22 cellular contexts compared by ENCODE assay signal in genomic region chr15:92780816-92781215, GRCh38.
A peak's percentile ranks its signal among the peaks of the same experiment; 100 is the strongest.
DNase-seq lines count a peak whose midpoint lies in the region; ATAC-seq and TF ChIP-seq lines count a peak whose summit lies in the region.
"Had no signal": no experiment of that assay in that cellular context is flagged by ENCODE, and none has a peak within 500 bp of the region (broad histone marks: within the 10 kb centered on the region; RNA-seq: fewer than 3 reads in every experiment).

No MANE protein-coding gene starts in this region.

- intact Hi-C loops in thyroid gland (cut with DNase I) = no loop called here

- H3K4me3 ChIP-seq in thyroid gland (replicated peaks in 1 of 3) = no peak overlapping the region
- H3K4me3 ChIP-seq: HAP-1, smooth muscle cell had no signal

- no peak overlapping the region for H3K4me3 Mint-ChIP-seq in central memory CD8-positive, alpha-beta T cell
- no peak overlapping the region for H3K4me3 Mint-ChIP-seq in stimulated activated effector memory CD8-positive, alpha-beta T cell treated with anti-CD3 and anti-CD28 coated beads, Interleukin-12 subunit alpha, Interleukin-12 subunit beta, amount 100 ng/mL, for 72 hours
- H3K4me3 Mint-ChIP-seq: activated CD4-positive, alpha-beta T cell treated with anti-CD3 and anti-CD28 coated beads, Interleukin-2, amount 10 ng/mL, durations not matched to agents 7 days and 5 days; dendritic cell treated with granulocyte-macrophage colony-stimulating factor and Interleukin-4, amounts not matched to agents 40 ng/mL and 50 ng/mL, for 4 days; natural killer cell had no signal

- no peak for TF ChIP-seq CTCF in thyroid gland (IDR thresholded peaks at IDR 0.05)

- H3K9me3 Mint-ChIP-seq in central memory CD8-positive, alpha-beta T cell = peaks cover 5% of the 10 kb centered on the region
- peaks cover 5% of the 10 kb centered on the region for H3K9me3 Mint-ChIP-seq in stimulated activated effector memory CD8-positive, alpha-beta T cell treated with anti-CD3 and anti-CD28 coated beads, Interleukin-12 subunit alpha, Interleukin-12 subunit beta, amount 100 ng/mL, for 72 hours

- ATAC-seq in central memory CD8-positive, alpha-beta T cell (replicated peaks; ENCODE audit: extremely low read depth, poor library complexity, severe bottlenecking) = no peak
- no peak for ATAC-seq in stimulated activated effector memory CD8-positive, alpha-beta T cell treated with anti-CD3 and anti-CD28 coated beads, Interleukin-12 subunit alpha, Interleukin-12 subunit beta, amount 100 ng/mL, for 72 hours
- ATAC-seq: natural killer cell had no signal

- H3K27ac Mint-ChIP-seq in central memory CD8-positive, alpha-beta T cell (ENCODE audit: low read depth) = peak overlapping the region; percentile 20
- H3K27ac Mint-ChIP-seq in stimulated activated effector memory CD8-positive, alpha-beta T cell treated with anti-CD3 and anti-CD28 coated beads, Interleukin-12 subunit alpha, Interleukin-12 subunit beta, amount 100 ng/mL, for 72 hours = no peak overlapping the region
- H3K27ac Mint-ChIP-seq: activated CD4-positive, alpha-beta T cell treated with anti-CD3 and anti-CD28 coated beads, Interleukin-2, amount 10 ng/mL, durations not matched to agents 7 days and 5 days; dendritic cell treated with granulocyte-macrophage colony-stimulating factor and Interleukin-4, amounts not matched to agents 40 ng/mL and 50 ng/mL, for 4 days; natural killer cell had no signal

- H3K27me3 ChIP-seq in thyroid gland = no peaks in the 10 kb centered on the region

- H3K27me3 Mint-ChIP-seq in central memory CD8-positive, alpha-beta T cell = no peaks in the 10 kb centered on the region
- H3K27me3 Mint-ChIP-seq: activated CD4-positive, alpha-beta T cell treated with anti-CD3 and anti-CD28 coated beads, Interleukin-2, amount 10 ng/mL, durations not matched to agents 7 days and 5 days; dendritic cell treated with granulocyte-macrophage colony-stimulating factor and Interleukin-4, amounts not matched to agents 40 ng/mL and 50 ng/mL, for 4 days had no signal

- H3K4me1 Mint-ChIP-seq in central memory CD8-positive, alpha-beta T cell = no peaks in the 10 kb centered on the region
- no peaks in the 10 kb centered on the region for H3K4me1 Mint-ChIP-seq in stimulated activated effector memory CD8-positive, alpha-beta T cell treated with anti-CD3 and anti-CD28 coated beads, Interleukin-12 subunit alpha, Interleukin-12 subunit beta, amount 100 ng/mL, for 72 hours
- H3K4me1 Mint-ChIP-seq: activated CD4-positive, alpha-beta T cell treated with anti-CD3 and anti-CD28 coated beads, Interleukin-2, amount 10 ng/mL, durations not matched to agents 7 days and 5 days had no signal

- H3K36me3 Mint-ChIP-seq in central memory CD8-positive, alpha-beta T cell (ENCODE audit: insufficient read depth) = no peaks in the 10 kb centered on the region
- H3K36me3 Mint-ChIP-seq in stimulated activated effector memory CD8-positive, alpha-beta T cell treated with anti-CD3 and anti-CD28 coated beads, Interleukin-12 subunit alpha, Interleukin-12 subunit beta, amount 100 ng/mL, for 72 hours = no peaks in the 10 kb centered on the region
- H3K36me3 Mint-ChIP-seq: natural killer cell had no signal

- DNase-seq in Ammon's horn (ENCODE audit: low spot score) = peak; percentile 80
- DNase-seq in LHCN-M2 (ENCODE audit: low read depth) = peak; percentile 14
- DNase-seq in NCI-H2171 (lab: John Stamatoyannopoulos, UW) = peak; percentile 94
- DNase-seq in central memory CD8-positive, alpha-beta T cell (ENCODE audit: low spot score in 2 of 2) = no peak
- no peak for DNase-seq in GM19238 (ENCODE audit: insufficient read length, low spot score)
- DNase-seq in thyroid gland = no peak
- DNase-seq in activated naive CD4-positive, alpha-beta T cell treated with Interleukin-2 at 50 U/mL for 16 hours = no peak
- DNase-seq in stimulated activated effector memory CD8-positive, alpha-beta T cell treated with anti-CD3 and anti-CD28 coated beads, Interleukin-12 subunit alpha, Interleukin-12 subunit beta, amount 100 ng/mL, for 72 hours (ENCODE audit: low spot score in 2 of 2) = no peak
- DNase-seq: ACHN; activated CD4-positive, alpha-beta T cell treated with anti-CD3 and anti-CD28 coated beads, Interleukin-2, amount 10 ng/mL, durations not matched to agents 7 days and 5 days; activated CD8-positive, alpha-beta memory T cell treated with anti-CD3 and anti-CD28 coated beads, Interleukin-2, amount 50 U/mL, for 48 hours; DMS153; foreskin fibroblast; kidney glomerular epithelial cell; mesenchymal stem cell; natural killer cell; NCI-H2107; stimulated activated CD4-positive, alpha-beta T cell treated with anti-CD3 and anti-CD28 coated beads, Interleukin-4, amount 100 ng/mL, for 4 hours; substantia nigra had no signal

- H3K36me3 ChIP-seq in thyroid gland = no peaks in the 10 kb centered on the region
- H3K36me3 ChIP-seq: HAP-1 had no signal

- TF ChIP-seq POLR2A in thyroid gland (IDR thresholded peaks at IDR 0.05) = no peak

- no peak overlapping the region for H3K27ac ChIP-seq in thyroid gland

- no peaks in the 10 kb centered on the region for H3K4me1 ChIP-seq in thyroid gland
- H3K4me1 ChIP-seq: HAP-1 had no signal

- WGBS in thyroid gland, 2 donors = 91 to 95% methylated on average over 2 of the region's 2 CpGs

- H3K9me3 ChIP-seq in thyroid gland = no peaks in the 10 kb centered on the region

Comparison
In these comparisons a context has a peak if more than half of its experiments do, and no peak if none do; other contexts are left out.
1. DNase-seq: peak in Ammon's horn (single experiment), LHCN-M2 (single experiment) and NCI-H2171 (single experiment); none in central memory CD8-positive, alpha-beta T cell (0 of 2), GM19238 (single experiment), thyroid gland (0 of 2), activated naive CD4-positive, alpha-beta T cell treated with Interleukin-2 at 50 U/mL for 16 hours (single experiment) and stimulated activated effector memory CD8-positive, alpha-beta T cell treated with anti-CD3 and anti-CD28 coated beads, Interleukin-12 subunit alpha, Interleukin-12 subunit beta, amount 100 ng/mL, for 72 hours (0 of 2).